Comparison of ENCODE assay signal across 11 cellular contexts in genomic region chr11:36450391-36450714, GRCh38. TPM values are rescaled to one million over a fixed set of nuclear protein-coding genes. Genes with fewer than 3 reads are reported as not detected.
A peak's percentile ranks its signal among the peaks of the same experiment; 100 is the strongest.
DNase-seq lines count a peak whose midpoint lies in the region; ATAC-seq and TF ChIP-seq lines count a peak whose summit lies in the region.
"Had no signal": no experiment of that assay in that cellular context is flagged by ENCODE, and none has a peak within 500 bp of the region (broad histone marks: within the 10 kb centered on the region; RNA-seq: fewer than 3 reads in every experiment).

No MANE protein-coding gene starts in this region.

- H3K27ac Mint-ChIP-seq in activated T-cell treated with anti-CD3 and anti-CD28 coated beads, Interleukin-2, amount 50 U/mL, for 24 hours = no peak overlapping the region
- H3K27ac Mint-ChIP-seq in type B pancreatic cell = no peak overlapping the region
- H3K27ac Mint-ChIP-seq: progenitor cell of endocrine pancreas had no signal

- H3K9ac ChIP-seq in stomach smooth muscle (ENCODE audit: low read length in 2 of 2) = no peak overlapping the region

- no peaks in the 10 kb centered on the region for H3K9me3 Mint-ChIP-seq in activated T-cell treated with anti-CD3 and anti-CD28 coated beads, Interleukin-2, amount 50 U/mL, for 24 hours
- peaks cover 4% of the 10 kb centered on the region for H3K9me3 Mint-ChIP-seq in type B pancreatic cell

- no peak for DNase-seq in activated T-cell treated with anti-CD3 and anti-CD28 coated beads, Interleukin-2, amount 50 U/mL, for 24 hours
- no peak for DNase-seq in activated T-cell treated with anti-CD3 and anti-CD28 coated beads, Interleukin-2, amount 50 U/mL, for 48 hours
- DNase-seq in dorsolateral prefrontal cortex = no peak
- DNase-seq in type B pancreatic cell (ENCODE audit: extremely low spot score, unreplicated experiment) = no peak
- no peak for DNase-seq in NCI-H2081 (lab: John Stamatoyannopoulos, UW)
- no peak for DNase-seq in retina
- DNase-seq: body of pancreas, NCI-H1930 had no signal

- H3K4me1 Mint-ChIP-seq in activated T-cell treated with anti-CD3 and anti-CD28 coated beads, Interleukin-2, amount 50 U/mL, for 24 hours (ENCODE audit: low read depth) = peaks cover 41% of the 10 kb centered on the region
- H3K4me1 Mint-ChIP-seq in type B pancreatic cell (ENCODE audit: unreplicated experiment) = peaks cover 51% of the 10 kb centered on the region

- TF ChIP-seq CTCF in dorsolateral prefrontal cortex (IDR thresholded peaks at IDR 0.05 in 54 of 56, conservative IDR thresholded peaks at IDR 0.05 in 2 of 56; ENCODE audit: low read depth in 1 of 56, partially characterized antibody in 56 of 56) (no peak), type B pancreatic cell (conservative IDR thresholded peaks at IDR 0.05) (no peak)

- no peaks in the 10 kb centered on the region for H3K27me3 Mint-ChIP-seq in activated T-cell treated with anti-CD3 and anti-CD28 coated beads, Interleukin-2, amount 50 U/mL, for 24 hours
- peaks cover 6% of the 10 kb centered on the region for H3K27me3 Mint-ChIP-seq in type B pancreatic cell

- H3K4me3 ChIP-seq in dorsolateral prefrontal cortex (peak overlapping the region in 24 of 59 donors; percentile 1 to 38 (median 22)), stomach smooth muscle (ENCODE audit: low read length in 2 of 2) (peak overlapping the region; percentile 43 to 65)
- H3K4me3 ChIP-seq: body of pancreas had no signal

- peaks cover 14% of the 10 kb centered on the region for H3K36me3 Mint-ChIP-seq in activated T-cell treated with anti-CD3 and anti-CD28 coated beads, Interleukin-2, amount 50 U/mL, for 24 hours (ENCODE audit: low read depth)
- H3K36me3 Mint-ChIP-seq in type B pancreatic cell = peaks cover 4% of the 10 kb centered on the region

- H3K27ac ChIP-seq in dorsolateral prefrontal cortex (peak overlapping the region in 39 of 59 donors; percentile 4 to 71 (median 49)), stomach smooth muscle (ENCODE audit: low read length) (no peak overlapping the region)

- intact Hi-C loops in dorsolateral prefrontal cortex (cut with DNase I) = no loop called here

- peak; percentile 6 for ATAC-seq in HG03060 (IDR thresholded peaks at IDR 0.05; ENCODE audit: low read depth, unreplicated experiment)

- no peaks in the 10 kb centered on the region for H3K36me3 ChIP-seq in stomach smooth muscle (ENCODE audit: control insufficient read depth in 2 of 2, insufficient read depth in 2 of 2, low read length in 2 of 2)

- no peaks in the 10 kb centered on the region for H3K27me3 ChIP-seq in dorsolateral prefrontal cortex
- no peaks in the 10 kb centered on the region for H3K27me3 ChIP-seq in stomach smooth muscle (ENCODE audit: control insufficient read depth in 1 of 2, insufficient read depth in 2 of 2, low read length in 2 of 2)
- H3K27me3 ChIP-seq: body of pancreas had no signal

- no peaks in the 10 kb centered on the region for H3K9me3 ChIP-seq in stomach smooth muscle (ENCODE audit: control insufficient read depth in 2 of 2, low read length in 2 of 2)
- H3K9me3 ChIP-seq: body of pancreas had no signal

- peaks cover 21% of the 10 kb centered on the region for H3K4me1 ChIP-seq in stomach smooth muscle (ENCODE audit: control insufficient read depth, insufficient read depth, low read length)

- peak overlapping the region; percentile 6 for H3K4me3 Mint-ChIP-seq in activated T-cell treated with anti-CD3 and anti-CD28 coated beads, Interleukin-2, amount 50 U/mL, for 24 hours
- no peak overlapping the region for H3K4me3 Mint-ChIP-seq in type B pancreatic cell

RNA-seq across cellular contexts. Expression of gene TRAF6, which starts 59.7 kb away (rescaled TPM):
- total RNA-seq in dorsolateral prefrontal cortex = 10 to 100 TPM; 13.8 to 27.7 (median 20.8) TPM
- total RNA-seq in type B pancreatic cell (ENCODE audit: low replicate concordance) = 15.0 and 18.2 TPM in 2 replicates
